Comparison of ENCODE assay signal across 9 cellular contexts in genomic region chr6:1311400-1312192, GRCh38. TPM values are rescaled to one million over a fixed set of nuclear protein-coding genes. Genes with fewer than 3 reads are reported as not detected.
DNase-seq lines count a peak whose midpoint lies in the region; ATAC-seq and TF ChIP-seq lines count a peak whose summit lies in the region.
"Had no signal": no experiment of that assay in that cellular context is flagged by ENCODE, and none has a peak within 500 bp of the region (broad histone marks: within the 10 kb centered on the region; RNA-seq: fewer than 3 reads in every experiment).

A gene with protein sequence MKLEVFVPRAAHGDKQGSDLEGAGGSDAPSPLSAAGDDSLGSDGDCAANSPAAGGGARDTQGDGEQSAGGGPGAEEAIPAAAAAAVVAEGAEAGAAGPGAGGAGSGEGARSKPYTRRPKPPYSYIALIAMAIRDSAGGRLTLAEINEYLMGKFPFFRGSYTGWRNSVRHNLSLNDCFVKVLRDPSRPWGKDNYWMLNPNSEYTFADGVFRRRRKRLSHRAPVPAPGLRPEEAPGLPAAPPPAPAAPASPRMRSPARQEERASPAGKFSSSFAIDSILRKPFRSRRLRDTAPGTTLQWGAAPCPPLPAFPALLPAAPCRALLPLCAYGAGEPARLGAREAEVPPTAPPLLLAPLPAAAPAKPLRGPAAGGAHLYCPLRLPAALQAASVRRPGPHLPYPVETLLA (plus strand): TSS chr6:1312098. CDS start chr6:1312705, 607 bp downstream.

- peaks cover 0 to 55% (median 11%) of the 10 kb centered on the region in 3 donors for H3K4me1 ChIP-seq in gastroesophageal sphincter

- H3K9me3 Mint-ChIP-seq in activated CD8-positive, alpha-beta T cell treated with anti-CD3 and anti-CD28 coated beads, Interleukin-2, amount 10 ng/mL, durations not matched to agents 7 days and 5 days (ENCODE audit: insufficient read depth) = no peaks in the 10 kb centered on the region
- H3K9me3 Mint-ChIP-seq: activated naive CD4-positive, alpha-beta T cell treated with anti-CD3 and anti-CD28 coated beads, Interleukin-2, amount 50 U/mL, for 72 hours had no signal

- H3K4me3 ChIP-seq in gastroesophageal sphincter = peak within 1 kb of the TSS; percentile 57 to 70

- CTCF ChIA-PET in activated CD8-positive, alpha-beta T cell treated with anti-CD3 and anti-CD28 coated beads, Interleukin-2, amount 10 ng/mL, durations not matched to agents 7 days and 5 days (lab: Charles Lee) = no interaction called here

- DNase-seq in Right ventricle myocardium superior (peak; percentile 52), cardiac septum (ENCODE audit: low spot score) (no peak), posterior cingulate gyrus (peak in 8 of 10 donors; percentile 52 to 93 (median 62)), pons (ENCODE audit: low spot score) (no peak)
- DNase-seq in activated CD8-positive, alpha-beta T cell treated with anti-CD3 and anti-CD28 coated beads, Interleukin-2, amount 10 ng/mL, durations not matched to agents 7 days and 5 days = peak; percentile 23

- H3K36me3 Mint-ChIP-seq in activated CD8-positive, alpha-beta T cell treated with anti-CD3 and anti-CD28 coated beads, Interleukin-2, amount 10 ng/mL, durations not matched to agents 7 days and 5 days (ENCODE audit: low read depth) = peaks cover 2% of the 10 kb centered on the region

- WGBS in gastroesophageal sphincter (ENCODE audit: low coverage in 1 of 2), 2 donors = 8 to 17% methylated on average over 4 to 5 of the region's 73 CpGs

- TF ChIP-seq CTCF in gastroesophageal sphincter (IDR thresholded peaks at IDR 0.05) = no peak

- no peak for TF ChIP-seq EP300 in gastroesophageal sphincter (IDR thresholded peaks at IDR 0.05)

- no peaks in the 10 kb centered on the region for H3K36me3 ChIP-seq in gastroesophageal sphincter

- TF ChIP-seq POLR2A in gastroesophageal sphincter (IDR thresholded peaks at IDR 0.05) = peak; percentile 73 to 91

- no peaks in the 10 kb centered on the region for H3K9me3 ChIP-seq in gastroesophageal sphincter

- H3K27me3 ChIP-seq in gastroesophageal sphincter = peaks cover 26% of the 10 kb centered on the region

- H3K4me3 Mint-ChIP-seq in activated CD8-positive, alpha-beta T cell treated with anti-CD3 and anti-CD28 coated beads, Interleukin-2, amount 10 ng/mL, durations not matched to agents 7 days and 5 days = peak within 1 kb of the TSS; percentile 64

- intact Hi-C loops in Right ventricle myocardium superior (cut with DNase I) = no loop called here
- intact Hi-C loops in cardiac septum (cut with DNase I) = no loop called here
- intact Hi-C loops in posterior cingulate gyrus (cut with DNase I) = no loop called here

- peaks cover 14% of the 10 kb centered on the region for H3K4me1 Mint-ChIP-seq in activated CD8-positive, alpha-beta T cell treated with anti-CD3 and anti-CD28 coated beads, Interleukin-2, amount 10 ng/mL, durations not matched to agents 7 days and 5 days (ENCODE audit: low read depth)

- peak; percentile 51 for ATAC-seq in Right ventricle myocardium superior (ENCODE audit: poor library complexity)
- no peak for ATAC-seq in activated CD8-positive, alpha-beta T cell treated with anti-CD3 and anti-CD28 coated beads, Interleukin-2, amount 10 ng/mL, durations not matched to agents 7 days and 5 days
- ATAC-seq in gastroesophageal sphincter = peak; percentile 73
- ATAC-seq in GM19351 (IDR thresholded peaks at IDR 0.05; ENCODE audit: unreplicated experiment) = no peak
- no peak for ATAC-seq in GM21367 (IDR thresholded peaks at IDR 0.05; ENCODE audit: unreplicated experiment)

- peaks cover 74% of the 10 kb centered on the region for H3K27me3 Mint-ChIP-seq in activated CD8-positive, alpha-beta T cell treated with anti-CD3 and anti-CD28 coated beads, Interleukin-2, amount 10 ng/mL, durations not matched to agents 7 days and 5 days (ENCODE audit: low read depth)

- peak within 1 kb of the TSS; percentile 66 to 93 (median 88) for H3K27ac ChIP-seq in gastroesophageal sphincter

- H3K27ac Mint-ChIP-seq in activated CD8-positive, alpha-beta T cell treated with anti-CD3 and anti-CD28 coated beads, Interleukin-2, amount 10 ng/mL, durations not matched to agents 7 days and 5 days = peak within 1 kb of the TSS; percentile 70

- POLR2A ChIA-PET in activated CD8-positive, alpha-beta T cell treated with anti-CD3 and anti-CD28 coated beads, Interleukin-2, amount 10 ng/mL, durations not matched to agents 7 days and 5 days (lab: Charles Lee) = no interaction called here

RNA-seq across cellular contexts. Expression of the gene that starts here (rescaled TPM):
- total RNA-seq in Right ventricle myocardium superior (not detected), cardiac septum (not detected), gastroesophageal sphincter (1 to 10 TPM in 3 of 4 donors, under 1 TPM in 1; 0.40 to 7.0 (median 4.5) TPM)
- not detected for total RNA-seq in activated CD8-positive, alpha-beta T cell treated with anti-CD3 and anti-CD28 coated beads, Interleukin-2, amount 10 ng/mL, durations not matched to agents 7 days and 5 days
- total RNA-seq: activated naive CD4-positive, alpha-beta T cell treated with anti-CD3 and anti-CD28 coated beads, Interleukin-2, amount 50 U/mL, for 72 hours had no signal

Comparison
In these comparisons a context has a peak if more than half of its experiments do, and no peak if none do; other contexts are left out.
1. Peak in DNase-seq and ATAC-seq in Right ventricle myocardium superior; RNA of the gene not detected or under 1 TPM.
2. Peak in DNase-seq in activated CD8-positive, alpha-beta T cell treated with anti-CD3 and anti-CD28 coated beads, Interleukin-2, amount 10 ng/mL, durations not matched to agents 7 days and 5 days; RNA of the gene not detected or under 1 TPM.
3. DNase-seq: peak in posterior cingulate gyrus (8 of 10); none in cardiac septum (single experiment) and pons (single experiment).